Comparison of ENCODE assay signal across 18 cellular contexts in genomic region chr17:39809221-39809620, GRCh38. TPM values are rescaled to one million over a fixed set of nuclear protein-coding genes. Genes with fewer than 3 reads are reported as not detected.
A peak's percentile ranks its signal among the peaks of the same experiment; 100 is the strongest.
DNase-seq lines count a peak whose midpoint lies in the region; ATAC-seq, FAIRE-seq and TF ChIP-seq lines count a peak whose summit lies in the region.
"Had no signal": no experiment of that assay in that cellular context is flagged by ENCODE, and none has a peak within 500 bp of the region (broad histone marks: within the 10 kb centered on the region; RNA-seq: fewer than 3 reads in every experiment).

No MANE protein-coding gene starts in this region.

- H3K27ac ChIP-seq in CD8-positive, alpha-beta T cell (ENCODE audit: low read depth, low read length): no peak overlapping the region
- H3K27ac ChIP-seq in PC-9: peak overlapping the region; percentile 16; the same call in 1 of the 2 replicates
- H3K27ac ChIP-seq in MM.1S (ENCODE audit: low read length): no peak overlapping the region

- intact Hi-C loops in CD8-positive, alpha-beta T cell (cut with DNase I, micrococcal nuclease): no loop called here
- intact Hi-C loops in PC-9 (cut with micrococcal nuclease; ENCODE audit: unreplicated experiment): no loop called here

- peaks cover 68% of the 10 kb centered on the region for H3K4me1 ChIP-seq in CD8-positive, alpha-beta T cell (ENCODE audit: insufficient read depth, low read length)
- H3K4me1 ChIP-seq in PC-9 (replicated peaks; ENCODE audit: insufficient read depth) (peaks cover 34% of the 10 kb centered on the region), MM.1S (ENCODE audit: low read length) (peaks cover 8% of the 10 kb centered on the region; the same call in 1 of the 2 replicates)

- no peaks in the 10 kb centered on the region for H3K9me3 Mint-ChIP-seq in CD8-positive, alpha-beta T cell
- no peaks in the 10 kb centered on the region for H3K9me3 Mint-ChIP-seq in mesothelial cell of epicardium
- no peaks in the 10 kb centered on the region for H3K9me3 Mint-ChIP-seq in activated CD8-positive, alpha-beta memory T cell treated with anti-CD3 and anti-CD28 coated beads, Interleukin-2, amount 10 ng/mL, durations not matched to agents 7 days and 5 days (ENCODE audit: low read depth)
- H3K9me3 Mint-ChIP-seq: H9 had no signal

- H3K4me3 Mint-ChIP-seq in CD8-positive, alpha-beta T cell: no peak overlapping the region
- no peak overlapping the region for H3K4me3 Mint-ChIP-seq in mesothelial cell of epicardium
- H3K4me3 Mint-ChIP-seq in activated CD8-positive, alpha-beta memory T cell treated with anti-CD3 and anti-CD28 coated beads, Interleukin-2, amount 10 ng/mL, durations not matched to agents 7 days and 5 days: no peak overlapping the region
- H3K4me3 Mint-ChIP-seq: H9 had no signal

- H3K4me1 Mint-ChIP-seq in CD8-positive, alpha-beta T cell (ENCODE audit: low read depth): peaks cover 83% of the 10 kb centered on the region
- peaks cover 55% of the 10 kb centered on the region for H3K4me1 Mint-ChIP-seq in mesothelial cell of epicardium
- H3K4me1 Mint-ChIP-seq in activated CD8-positive, alpha-beta memory T cell treated with anti-CD3 and anti-CD28 coated beads, Interleukin-2, amount 10 ng/mL, durations not matched to agents 7 days and 5 days: peaks cover 64% of the 10 kb centered on the region

- H3K27me3 ChIP-seq in CD8-positive, alpha-beta T cell (ENCODE audit: insufficient read depth, low read length): no peaks in the 10 kb centered on the region
- H3K27me3 ChIP-seq in PC-9 (ENCODE audit: insufficient read depth, low read depth) (no peaks in the 10 kb centered on the region), MM.1S (replicated peaks; ENCODE audit: insufficient read depth, low read length) (no peaks in the 10 kb centered on the region)

- H4K20me1 ChIP-seq in PC-9 (ENCODE audit: insufficient read depth) (no peaks in the 10 kb centered on the region), MM.1S (ENCODE audit: insufficient read depth, low read length) (no peaks in the 10 kb centered on the region)

- FAIRE-seq in GM19239 (lab: Jason Lieb, UNC): peak; percentile 97
- FAIRE-seq: D721Med had no signal

- DNase-seq in CD8-positive, alpha-beta T cell: no peak
- no peak for DNase-seq in GM19239 (ENCODE audit: insufficient read length, low spot score)
- DNase-seq in PC-9: no peak
- no peak for DNase-seq in mesothelial cell of epicardium (ENCODE audit: low spot score in 2 of 2, unreplicated experiment in 2 of 2)
- no peak for DNase-seq in NCI-H1930 (lab: John Stamatoyannopoulos, UW)
- no peak for DNase-seq in MM.1S
- no peak for DNase-seq in activated CD8-positive, alpha-beta memory T cell treated with anti-CD3 and anti-CD28 coated beads, Interleukin-2, amount 10 ng/mL, durations not matched to agents 7 days and 5 days
- DNase-seq: GDM1, H9, IMR-90, NCI-H1092, NCI-H1694, NCI-H345, NCI-H526 treated with DMSO at 0.1 percent for 48 hours, SHP77 treated with DMSO at 0.1 percent for 48 hours had no signal

- no peaks in the 10 kb centered on the region for H3K9me3 ChIP-seq in CD8-positive, alpha-beta T cell (ENCODE audit: low read length)
- no peaks in the 10 kb centered on the region for H3K9me3 ChIP-seq in PC-9 (ENCODE audit: insufficient read depth, low read depth)
- no peaks in the 10 kb centered on the region for H3K9me3 ChIP-seq in MM.1S (replicated peaks; ENCODE audit: insufficient read depth, low read length)

- no peaks in the 10 kb centered on the region for H3K36me3 ChIP-seq in CD8-positive, alpha-beta T cell (ENCODE audit: insufficient read depth, low read length)
- H3K36me3 ChIP-seq in PC-9 (ENCODE audit: low read depth) (no peaks in the 10 kb centered on the region), MM.1S (replicated peaks; ENCODE audit: insufficient read depth, low read length) (no peaks in the 10 kb centered on the region; the same call in 1 of the 2 replicates)

- no peaks in the 10 kb centered on the region for H3K9me2 ChIP-seq in PC-9 (ENCODE audit: insufficient read depth)
- no peaks in the 10 kb centered on the region for H3K9me2 ChIP-seq in MM.1S (replicated peaks; ENCODE audit: insufficient read depth, low read length)

- no TSS peak for BruUV-seq in PC-9 (replicated peaks; lab: Mats Ljungman, UMichigan)

- H2AFZ ChIP-seq in PC-9 (no peak overlapping the region), MM.1S (ENCODE audit: low read length) (no peak overlapping the region)

- ATAC-seq in CD8-positive, alpha-beta T cell: no peak
- ATAC-seq in activated CD8-positive, alpha-beta memory T cell treated with anti-CD3 and anti-CD28 coated beads, Interleukin-2, amount 10 ng/mL, durations not matched to agents 7 days and 5 days: no peak
- no peak for ATAC-seq in GM18505 (IDR thresholded peaks at IDR 0.05; ENCODE audit: unreplicated experiment)

- no peaks in the 10 kb centered on the region for H3K27me3 Mint-ChIP-seq in CD8-positive, alpha-beta T cell (ENCODE audit: low read depth)
- H3K27me3 Mint-ChIP-seq in mesothelial cell of epicardium (ENCODE audit: low read depth): peaks cover 2% of the 10 kb centered on the region
- H3K27me3 Mint-ChIP-seq in activated CD8-positive, alpha-beta memory T cell treated with anti-CD3 and anti-CD28 coated beads, Interleukin-2, amount 10 ng/mL, durations not matched to agents 7 days and 5 days: no peaks in the 10 kb centered on the region

- H3F3A ChIP-seq in PC-9 (ENCODE audit: insufficient read depth, low read depth) (no peaks in the 10 kb centered on the region), MM.1S (ENCODE audit: insufficient read depth, low read length) (peaks cover 4% of the 10 kb centered on the region; the same call in 1 of the 2 replicates)

- peaks cover 40% of the 10 kb centered on the region for H3K36me3 Mint-ChIP-seq in CD8-positive, alpha-beta T cell
- H3K36me3 Mint-ChIP-seq in mesothelial cell of epicardium: no peaks in the 10 kb centered on the region
- H3K36me3 Mint-ChIP-seq in activated CD8-positive, alpha-beta memory T cell treated with anti-CD3 and anti-CD28 coated beads, Interleukin-2, amount 10 ng/mL, durations not matched to agents 7 days and 5 days: peaks cover 50% of the 10 kb centered on the region

- H3K79me2 ChIP-seq in PC-9 (ENCODE audit: low read depth): no peaks in the 10 kb centered on the region
- H3K79me2 ChIP-seq in MM.1S (ENCODE audit: low read length): peaks cover 95% of the 10 kb centered on the region

- H3K27ac Mint-ChIP-seq in CD8-positive, alpha-beta T cell: peak overlapping the region; percentile 38
- H3K27ac Mint-ChIP-seq in mesothelial cell of epicardium: peak overlapping the region; percentile 87
- H3K27ac Mint-ChIP-seq in activated CD8-positive, alpha-beta memory T cell treated with anti-CD3 and anti-CD28 coated beads, Interleukin-2, amount 10 ng/mL, durations not matched to agents 7 days and 5 days: no peak overlapping the region
- H3K27ac Mint-ChIP-seq: H9 had no signal

- no peak overlapping the region for H3K9ac ChIP-seq in MM.1S (ENCODE audit: low read length)

- H3K4me2 ChIP-seq in PC-9 (peak overlapping the region; percentile 75), MM.1S (ENCODE audit: low read depth, low read length) (no peak overlapping the region)

- CTCF ChIA-PET in CD8-positive, alpha-beta T cell (lab: Charles Lee): interaction anchor here (1.7 kb wide), 1 partner anchor 27 kb away, joined by 5 read pairs; no protein-coding TSS in a partner anchor
- CTCF ChIA-PET in PC-9 (lab: Charles Lee): no interaction called here
- CTCF ChIA-PET in activated CD8-positive, alpha-beta memory T cell treated with anti-CD3 and anti-CD28 coated beads, Interleukin-2, amount 10 ng/mL, durations not matched to agents 7 days and 5 days (lab: Charles Lee): no interaction called here

- POLR2A ChIA-PET in CD8-positive, alpha-beta T cell (lab: Charles Lee): interaction anchor here (2.8 kb wide), 1 partner anchor 54 kb away, joined by 9 read pairs; no protein-coding TSS in a partner anchor
- POLR2A ChIA-PET in PC-9 (lab: Charles Lee; ENCODE audit: unreplicated experiment): no interaction called here

- H3K4me3 ChIP-seq in CD8-positive, alpha-beta T cell (ENCODE audit: low read depth, low read length): no peak overlapping the region
- no peak overlapping the region for H3K4me3 ChIP-seq in PC-9
- H3K4me3 ChIP-seq in MM.1S (ENCODE audit: low read length): no peak overlapping the region

- no peak for TF ChIP-seq CTCF in CD8-positive, alpha-beta T cell (IDR thresholded peaks at IDR 0.05)
- TF ChIP-seq CTCF in PC-9 (conservative IDR thresholded peaks at IDR 0.05) (no peak), mesothelial cell of epicardium (IDR thresholded peaks at IDR 0.05; ENCODE audit: unreplicated experiment) (no peak), MM.1S (IDR thresholded peaks at IDR 0.05; ENCODE audit: low read length) (no peak)

- no peak for TF ChIP-seq POLR2A in GM18505 (IDR thresholded peaks at IDR 0.05; ENCODE audit: borderline replicate concordance, extremely low read depth, insufficient read depth, insufficient read length)

RNA-seq across cellular contexts. Expression of gene IKZF3, which starts 54.9 kb away (rescaled TPM):
- 10 to 100 TPM; 57.3 to 59.8 TPM for total RNA-seq in CD8-positive, alpha-beta T cell
- total RNA-seq in PC-9 (2021) (0.04 TPM in 1 of 2 replicates, not detected in the other), mesothelial cell of epicardium (0.58 to 0.75 TPM (median 0.67 TPM) in 3 replicates)
- total RNA-seq in activated CD8-positive, alpha-beta memory T cell treated with anti-CD3 and anti-CD28 coated beads, Interleukin-2, amount 10 ng/mL, durations not matched to agents 7 days and 5 days: 100 to 1,000 TPM in 1 of 2 experiments, 10 to 100 TPM in 1; 70.8 to 119 TPM
- total RNA-seq: A673, IMR-90 had no signal

RNA-seq across cellular contexts. Expression of gene ZPBP2, which starts 58.8 kb away (rescaled TPM):
- not detected for total RNA-seq in CD8-positive, alpha-beta T cell
- total RNA-seq in PC-9 (2021) (not detected in 2 replicates), mesothelial cell of epicardium (not detected in 3 replicates)
- under 1 TPM in 1 of 2 experiments, not detected in 1; 0.19 TPM for total RNA-seq in activated CD8-positive, alpha-beta memory T cell treated with anti-CD3 and anti-CD28 coated beads, Interleukin-2, amount 10 ng/mL, durations not matched to agents 7 days and 5 days
- total RNA-seq: A673, H9, IMR-90 had no signal

Comparison
In these comparisons a context has a peak if more than half of its experiments do, and no peak if none do; other contexts are left out.
1. RNA of gene IKZF3, which starts 54.9 kb away (total RNA-seq): 70.8 to 119 TPM in activated CD8-positive, alpha-beta memory T cell treated with anti-CD3 and anti-CD28 coated beads, Interleukin-2, amount 10 ng/mL, durations not matched to agents 7 days and 5 days and 57.3 to 59.8 TPM in CD8-positive, alpha-beta T cell; 0.58 to 0.75 TPM in mesothelial cell of epicardium and 0.04 TPM in PC-9; every median in the first group is over 10 times any median in the second.